Comparison of ENCODE assay signal across 1 cellular context in the genomic region with DNA sequence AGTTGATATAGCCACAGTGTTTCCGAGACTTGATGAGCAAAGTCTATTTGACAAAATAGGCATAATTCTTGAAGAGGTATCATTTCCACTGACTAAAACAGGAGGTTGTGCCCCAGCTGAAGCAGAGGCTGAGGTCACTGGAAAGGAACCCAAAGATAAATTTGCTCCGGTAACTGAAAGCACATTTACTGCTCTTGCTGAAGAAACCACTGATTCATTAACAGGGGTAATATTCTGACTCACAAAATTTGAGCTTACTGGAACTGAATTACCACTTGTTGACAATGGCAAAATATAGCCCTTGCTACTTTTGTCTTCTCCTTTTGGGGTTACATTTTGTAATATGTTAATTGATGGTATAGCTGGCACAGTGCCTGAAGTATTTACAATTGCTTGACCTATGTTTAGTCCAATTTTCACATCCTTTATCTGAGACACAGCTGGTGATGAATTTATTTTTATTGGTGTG.
TF ChIP-seq lines count a peak whose summit lies in the region.

No MANE protein-coding gene starts in this region.

TF ChIP-seq in GM12878, 131 proteins besides CTCF, POLR2A, EP300 and RAD21 (continued from another document and continues in another):
- TF ChIP-seq, protein P1, sequence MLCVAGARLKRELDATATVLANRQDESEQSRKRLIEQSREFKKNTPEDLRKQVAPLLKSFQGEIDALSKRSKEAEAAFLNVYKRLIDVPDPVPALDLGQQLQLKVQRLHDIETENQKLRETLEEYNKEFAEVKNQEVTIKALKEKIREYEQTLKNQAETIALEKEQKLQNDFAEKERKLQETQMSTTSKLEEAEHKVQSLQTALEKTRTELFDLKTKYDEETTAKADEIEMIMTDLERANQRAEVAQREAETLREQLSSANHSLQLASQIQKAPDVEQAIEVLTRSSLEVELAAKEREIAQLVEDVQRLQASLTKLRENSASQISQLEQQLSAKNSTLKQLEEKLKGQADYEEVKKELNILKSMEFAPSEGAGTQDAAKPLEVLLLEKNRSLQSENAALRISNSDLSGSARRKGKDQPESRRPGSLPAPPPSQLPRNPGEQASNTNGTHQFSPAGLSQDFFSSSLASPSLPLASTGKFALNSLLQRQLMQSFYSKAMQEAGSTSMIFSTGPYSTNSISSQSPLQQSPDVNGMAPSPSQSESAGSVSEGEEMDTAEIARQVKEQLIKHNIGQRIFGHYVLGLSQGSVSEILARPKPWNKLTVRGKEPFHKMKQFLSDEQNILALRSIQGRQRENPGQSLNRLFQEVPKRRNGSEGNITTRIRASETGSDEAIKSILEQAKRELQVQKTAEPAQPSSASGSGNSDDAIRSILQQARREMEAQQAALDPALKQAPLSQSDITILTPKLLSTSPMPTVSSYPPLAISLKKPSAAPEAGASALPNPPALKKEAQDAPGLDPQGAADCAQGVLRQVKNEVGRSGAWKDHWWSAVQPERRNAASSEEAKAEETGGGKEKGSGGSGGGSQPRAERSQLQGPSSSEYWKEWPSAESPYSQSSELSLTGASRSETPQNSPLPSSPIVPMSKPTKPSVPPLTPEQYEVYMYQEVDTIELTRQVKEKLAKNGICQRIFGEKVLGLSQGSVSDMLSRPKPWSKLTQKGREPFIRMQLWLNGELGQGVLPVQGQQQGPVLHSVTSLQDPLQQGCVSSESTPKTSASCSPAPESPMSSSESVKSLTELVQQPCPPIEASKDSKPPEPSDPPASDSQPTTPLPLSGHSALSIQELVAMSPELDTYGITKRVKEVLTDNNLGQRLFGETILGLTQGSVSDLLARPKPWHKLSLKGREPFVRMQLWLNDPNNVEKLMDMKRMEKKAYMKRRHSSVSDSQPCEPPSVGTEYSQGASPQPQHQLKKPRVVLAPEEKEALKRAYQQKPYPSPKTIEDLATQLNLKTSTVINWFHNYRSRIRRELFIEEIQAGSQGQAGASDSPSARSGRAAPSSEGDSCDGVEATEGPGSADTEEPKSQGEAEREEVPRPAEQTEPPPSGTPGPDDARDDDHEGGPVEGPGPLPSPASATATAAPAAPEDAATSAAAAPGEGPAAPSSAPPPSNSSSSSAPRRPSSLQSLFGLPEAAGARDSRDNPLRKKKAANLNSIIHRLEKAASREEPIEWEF (IDR thresholded peaks at IDR 0.05; ENCODE audit: insufficient replicate concordance, low read depth, low read length) = no peak
- TF ChIP-seq, protein P2, sequence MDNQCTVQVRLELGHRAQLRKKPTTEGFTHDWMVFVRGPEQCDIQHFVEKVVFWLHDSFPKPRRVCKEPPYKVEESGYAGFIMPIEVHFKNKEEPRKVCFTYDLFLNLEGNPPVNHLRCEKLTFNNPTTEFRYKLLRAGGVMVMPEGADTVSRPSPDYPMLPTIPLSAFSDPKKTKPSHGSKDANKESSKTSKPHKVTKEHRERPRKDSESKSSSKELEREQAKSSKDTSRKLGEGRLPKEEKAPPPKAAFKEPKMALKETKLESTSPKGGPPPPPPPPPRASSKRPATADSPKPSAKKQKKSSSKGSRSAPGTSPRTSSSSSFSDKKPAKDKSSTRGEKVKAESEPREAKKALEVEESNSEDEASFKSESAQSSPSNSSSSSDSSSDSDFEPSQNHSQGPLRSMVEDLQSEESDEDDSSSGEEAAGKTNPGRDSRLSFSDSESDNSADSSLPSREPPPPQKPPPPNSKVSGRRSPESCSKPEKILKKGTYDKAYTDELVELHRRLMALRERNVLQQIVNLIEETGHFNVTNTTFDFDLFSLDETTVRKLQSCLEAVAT (IDR thresholded peaks at IDR 0.05) = 0 out of 2 replicates have a peak, but pooled peaks have one; percentile 65
- TF ChIP-seq NFYA (IDR thresholded peaks at IDR 0.05; ENCODE audit: borderline replicate concordance, low read depth, low read length) (no peak), NFXL1 (IDR thresholded peaks at IDR 0.05; ENCODE audit: borderline replicate concordance) (no peak), DPF2 (IDR thresholded peaks at IDR 0.05) (peak; percentile 96; the same call in 1 of the 2 replicates), CBX3 (IDR thresholded peaks at IDR 0.05; ENCODE audit: borderline replicate concordance, low read depth) (no peak), CHD1 (IDR thresholded peaks at IDR 0.05; ENCODE audit: low read depth, low read length) (no peak), ZNF274 (IDR thresholded peaks at IDR 0.05; ENCODE audit: insufficient read depth, insufficient read length) (no peak), BRCA1 (IDR thresholded peaks at IDR 0.05; ENCODE audit: low read depth, low read length) (no peak), PAX5 (IDR thresholded peaks at IDR 0.05; ENCODE audit: borderline replicate concordance, low read depth, low read length) (peak; percentile 34; the same call in 1 of the 2 replicates), MTA2 (IDR thresholded peaks at IDR 0.05; ENCODE audit: low read depth) (peak; percentile 99), JUND (IDR thresholded peaks at IDR 0.05; ENCODE audit: low read depth, low read length) (peak; percentile 80), ZNF217 (IDR thresholded peaks at IDR 0.05) (0 out of 2 replicates have a peak, but pooled peaks have one; percentile 54), GATAD2B (conservative IDR thresholded peaks at IDR 0.05; ENCODE audit: low read depth) (peak; percentile 45; the same call in 1 of the 2 replicates), CREM (IDR thresholded peaks at IDR 0.05; ENCODE audit: low read depth) (no peak), ZNF207 (IDR thresholded peaks at IDR 0.05; ENCODE audit: borderline replicate concordance) (peak; percentile 73; the same call in 1 of the 2 replicates), BACH1 (IDR thresholded peaks at IDR 0.05; ENCODE audit: borderline replicate concordance) (peak; percentile 93), KDM1A (IDR thresholded peaks at IDR 0.05; ENCODE audit: borderline replicate concordance) (no peak), CHD4 (IDR thresholded peaks at IDR 0.05) (no peak), FOXK2 (IDR thresholded peaks at IDR 0.05) (no peak), BMI1 (IDR thresholded peaks at IDR 0.05; ENCODE audit: borderline replicate concordance) (peak; percentile 46; the same call in 1 of the 2 replicates), POLR2AphosphoS5 (IDR thresholded peaks at IDR 0.05; ENCODE audit: low read length) (no peak), RAD51 (IDR thresholded peaks at IDR 0.05) (peak; percentile 59; the same call in 1 of the 2 replicates), TCF3 (IDR thresholded peaks at IDR 0.05; ENCODE audit: borderline replicate concordance, insufficient read depth, low read depth, low read length) (no peak), HDAC2 (IDR thresholded peaks at IDR 0.05) (no peak)
- TF ChIP-seq, protein P3, sequence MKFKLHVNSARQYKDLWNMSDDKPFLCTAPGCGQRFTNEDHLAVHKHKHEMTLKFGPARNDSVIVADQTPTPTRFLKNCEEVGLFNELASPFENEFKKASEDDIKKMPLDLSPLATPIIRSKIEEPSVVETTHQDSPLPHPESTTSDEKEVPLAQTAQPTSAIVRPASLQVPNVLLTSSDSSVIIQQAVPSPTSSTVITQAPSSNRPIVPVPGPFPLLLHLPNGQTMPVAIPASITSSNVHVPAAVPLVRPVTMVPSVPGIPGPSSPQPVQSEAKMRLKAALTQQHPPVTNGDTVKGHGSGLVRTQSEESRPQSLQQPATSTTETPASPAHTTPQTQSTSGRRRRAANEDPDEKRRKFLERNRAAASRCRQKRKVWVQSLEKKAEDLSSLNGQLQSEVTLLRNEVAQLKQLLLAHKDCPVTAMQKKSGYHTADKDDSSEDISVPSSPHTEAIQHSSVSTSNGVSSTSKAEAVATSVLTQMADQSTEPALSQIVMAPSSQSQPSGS (IDR thresholded peaks at IDR 0.05; ENCODE audit: low read length) = peak; percentile 64; the same call in 1 of the 2 replicates
- TF ChIP-seq, protein P4, sequence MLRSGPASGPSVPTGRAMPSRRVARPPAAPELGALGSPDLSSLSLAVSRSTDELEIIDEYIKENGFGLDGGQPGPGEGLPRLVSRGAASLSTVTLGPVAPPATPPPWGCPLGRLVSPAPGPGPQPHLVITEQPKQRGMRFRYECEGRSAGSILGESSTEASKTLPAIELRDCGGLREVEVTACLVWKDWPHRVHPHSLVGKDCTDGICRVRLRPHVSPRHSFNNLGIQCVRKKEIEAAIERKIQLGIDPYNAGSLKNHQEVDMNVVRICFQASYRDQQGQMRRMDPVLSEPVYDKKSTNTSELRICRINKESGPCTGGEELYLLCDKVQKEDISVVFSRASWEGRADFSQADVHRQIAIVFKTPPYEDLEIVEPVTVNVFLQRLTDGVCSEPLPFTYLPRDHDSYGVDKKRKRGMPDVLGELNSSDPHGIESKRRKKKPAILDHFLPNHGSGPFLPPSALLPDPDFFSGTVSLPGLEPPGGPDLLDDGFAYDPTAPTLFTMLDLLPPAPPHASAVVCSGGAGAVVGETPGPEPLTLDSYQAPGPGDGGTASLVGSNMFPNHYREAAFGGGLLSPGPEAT (IDR thresholded peaks at IDR 0.05; ENCODE audit: low read depth) = peak; percentile 80; the same call in 1 of the 2 replicates
- TF ChIP-seq, protein P5, sequence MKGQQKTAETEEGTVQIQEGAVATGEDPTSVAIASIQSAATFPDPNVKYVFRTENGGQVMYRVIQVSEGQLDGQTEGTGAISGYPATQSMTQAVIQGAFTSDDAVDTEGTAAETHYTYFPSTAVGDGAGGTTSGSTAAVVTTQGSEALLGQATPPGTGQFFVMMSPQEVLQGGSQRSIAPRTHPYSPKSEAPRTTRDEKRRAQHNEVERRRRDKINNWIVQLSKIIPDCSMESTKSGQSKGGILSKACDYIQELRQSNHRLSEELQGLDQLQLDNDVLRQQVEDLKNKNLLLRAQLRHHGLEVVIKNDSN (IDR thresholded peaks at IDR 0.05; ENCODE audit: borderline replicate concordance, extremely low read length, insufficient read depth, low read depth, low read length) = no peak
- TF ChIP-seq, protein P6, sequence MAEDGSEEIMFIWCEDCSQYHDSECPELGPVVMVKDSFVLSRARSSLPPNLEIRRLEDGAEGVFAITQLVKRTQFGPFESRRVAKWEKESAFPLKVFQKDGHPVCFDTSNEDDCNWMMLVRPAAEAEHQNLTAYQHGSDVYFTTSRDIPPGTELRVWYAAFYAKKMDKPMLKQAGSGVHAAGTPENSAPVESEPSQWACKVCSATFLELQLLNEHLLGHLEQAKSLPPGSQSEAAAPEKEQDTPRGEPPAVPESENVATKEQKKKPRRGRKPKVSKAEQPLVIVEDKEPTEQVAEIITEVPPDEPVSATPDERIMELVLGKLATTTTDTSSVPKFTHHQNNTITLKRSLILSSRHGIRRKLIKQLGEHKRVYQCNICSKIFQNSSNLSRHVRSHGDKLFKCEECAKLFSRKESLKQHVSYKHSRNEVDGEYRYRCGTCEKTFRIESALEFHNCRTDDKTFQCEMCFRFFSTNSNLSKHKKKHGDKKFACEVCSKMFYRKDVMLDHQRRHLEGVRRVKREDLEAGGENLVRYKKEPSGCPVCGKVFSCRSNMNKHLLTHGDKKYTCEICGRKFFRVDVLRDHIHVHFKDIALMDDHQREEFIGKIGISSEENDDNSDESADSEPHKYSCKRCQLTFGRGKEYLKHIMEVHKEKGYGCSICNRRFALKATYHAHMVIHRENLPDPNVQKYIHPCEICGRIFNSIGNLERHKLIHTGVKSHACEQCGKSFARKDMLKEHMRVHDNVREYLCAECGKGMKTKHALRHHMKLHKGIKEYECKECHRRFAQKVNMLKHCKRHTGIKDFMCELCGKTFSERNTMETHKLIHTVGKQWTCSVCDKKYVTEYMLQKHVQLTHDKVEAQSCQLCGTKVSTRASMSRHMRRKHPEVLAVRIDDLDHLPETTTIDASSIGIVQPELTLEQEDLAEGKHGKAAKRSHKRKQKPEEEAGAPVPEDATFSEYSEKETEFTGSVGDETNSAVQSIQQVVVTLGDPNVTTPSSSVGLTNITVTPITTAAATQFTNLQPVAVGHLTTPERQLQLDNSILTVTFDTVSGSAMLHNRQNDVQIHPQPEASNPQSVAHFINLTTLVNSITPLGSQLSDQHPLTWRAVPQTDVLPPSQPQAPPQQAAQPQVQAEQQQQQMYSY (CRISPR knock-in tag; IDR thresholded peaks at IDR 0.05) = no peak
- TF ChIP-seq, protein P7, sequence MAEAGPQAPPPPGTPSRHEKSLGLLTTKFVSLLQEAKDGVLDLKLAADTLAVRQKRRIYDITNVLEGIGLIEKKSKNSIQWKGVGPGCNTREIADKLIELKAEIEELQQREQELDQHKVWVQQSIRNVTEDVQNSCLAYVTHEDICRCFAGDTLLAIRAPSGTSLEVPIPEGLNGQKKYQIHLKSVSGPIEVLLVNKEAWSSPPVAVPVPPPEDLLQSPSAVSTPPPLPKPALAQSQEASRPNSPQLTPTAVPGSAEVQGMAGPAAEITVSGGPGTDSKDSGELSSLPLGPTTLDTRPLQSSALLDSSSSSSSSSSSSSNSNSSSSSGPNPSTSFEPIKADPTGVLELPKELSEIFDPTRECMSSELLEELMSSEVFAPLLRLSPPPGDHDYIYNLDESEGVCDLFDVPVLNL (IDR thresholded peaks at IDR 0.05; ENCODE audit: low read depth, low read length) = no peak
- TF ChIP-seq, protein P8, sequence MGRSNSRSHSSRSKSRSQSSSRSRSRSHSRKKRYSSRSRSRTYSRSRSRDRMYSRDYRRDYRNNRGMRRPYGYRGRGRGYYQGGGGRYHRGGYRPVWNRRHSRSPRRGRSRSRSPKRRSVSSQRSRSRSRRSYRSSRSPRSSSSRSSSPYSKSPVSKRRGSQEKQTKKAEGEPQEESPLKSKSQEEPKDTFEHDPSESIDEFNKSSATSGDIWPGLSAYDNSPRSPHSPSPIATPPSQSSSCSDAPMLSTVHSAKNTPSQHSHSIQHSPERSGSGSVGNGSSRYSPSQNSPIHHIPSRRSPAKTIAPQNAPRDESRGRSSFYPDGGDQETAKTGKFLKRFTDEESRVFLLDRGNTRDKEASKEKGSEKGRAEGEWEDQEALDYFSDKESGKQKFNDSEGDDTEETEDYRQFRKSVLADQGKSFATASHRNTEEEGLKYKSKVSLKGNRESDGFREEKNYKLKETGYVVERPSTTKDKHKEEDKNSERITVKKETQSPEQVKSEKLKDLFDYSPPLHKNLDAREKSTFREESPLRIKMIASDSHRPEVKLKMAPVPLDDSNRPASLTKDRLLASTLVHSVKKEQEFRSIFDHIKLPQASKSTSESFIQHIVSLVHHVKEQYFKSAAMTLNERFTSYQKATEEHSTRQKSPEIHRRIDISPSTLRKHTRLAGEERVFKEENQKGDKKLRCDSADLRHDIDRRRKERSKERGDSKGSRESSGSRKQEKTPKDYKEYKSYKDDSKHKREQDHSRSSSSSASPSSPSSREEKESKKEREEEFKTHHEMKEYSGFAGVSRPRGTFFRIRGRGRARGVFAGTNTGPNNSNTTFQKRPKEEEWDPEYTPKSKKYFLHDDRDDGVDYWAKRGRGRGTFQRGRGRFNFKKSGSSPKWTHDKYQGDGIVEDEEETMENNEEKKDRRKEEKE (IDR thresholded peaks at IDR 0.05) = no peak
